In genomic region chrX:119073911-119074310, GRCh38 we compare ENCODE assay signal across 9 cellular contexts. TPM values are rescaled to one million over a fixed set of nuclear protein-coding genes. Genes with fewer than 3 reads are reported as not detected.
"Had no signal": no experiment of that assay in that cellular context is flagged by ENCODE, and none has a peak within 500 bp of the region (broad histone marks: within the 10 kb centered on the region; RNA-seq: fewer than 3 reads in every experiment).

No MANE protein-coding gene starts in this region.

- ATAC-seq: HepG2, K562 had no signal

- H3K27me3 Mint-ChIP-seq: IgD-negative memory B cell had no signal

- H3K27ac Mint-ChIP-seq: IgD-negative memory B cell had no signal

- H3K27ac ChIP-seq: HL-60 had no signal

- H3K4me3 ChIP-seq: K562 had no signal

- H3K4me3 Mint-ChIP-seq: IgD-negative memory B cell had no signal

- H3K9me3 Mint-ChIP-seq: IgD-negative memory B cell had no signal

- H3K36me3 Mint-ChIP-seq: IgD-negative memory B cell had no signal

- DNase-seq: IMR-90, KBM-7, KG1 had no signal

RNA-seq across cellular contexts. Expression of gene CT47C1, which starts 1.1 kb away (rescaled TPM):
- total RNA-seq: HepG2, HT-29, HT1080, IMR-90, K562 had no signal

RNA-seq across cellular contexts. Expression of gene KIAA1210, which starts 53.7 kb away (rescaled TPM):
- total RNA-seq: HepG2, HT-29, HT1080, IMR-90, K562 had no signal
